ENCODE assay signal across 17 cellular contexts in genomic region chr1:47751188-47751587, GRCh38.
A peak's percentile ranks its signal among the peaks of the same experiment; 100 is the strongest.
DNase-seq lines count a peak whose midpoint lies in the region; ATAC-seq, FAIRE-seq and TF ChIP-seq lines count a peak whose summit lies in the region.
"Had no signal": no experiment of that assay in that cellular context is flagged by ENCODE, and none has a peak within 500 bp of the region (broad histone marks: within the 10 kb centered on the region; RNA-seq: fewer than 3 reads in every experiment).

No MANE protein-coding gene starts in this region.

- H3K9me3 ChIP-seq in mammary epithelial cell (replicated peaks; ENCODE audit: insufficient read depth, low read length) (no peaks in the 10 kb centered on the region), breast epithelium (no peaks in the 10 kb centered on the region), small intestine (ENCODE audit: control insufficient read depth, low read depth) (no peaks in the 10 kb centered on the region)
- H3K9me3 ChIP-seq: ovary, spleen had no signal

- BruUV-seq in mammary epithelial cell (replicated peaks; lab: Mats Ljungman, UMichigan) = no TSS peak

- no peak for DNase-seq in mammary epithelial cell
- no peak for DNase-seq in breast epithelium (ENCODE audit: low spot score in 2 of 2)
- peak; percentile 12 for DNase-seq in OCI-M1 (lab: John Stamatoyannopoulos, UW)
- DNase-seq in iPS-NIHi11 (ENCODE audit: low spot score) = peak; percentile 2
- no peak for DNase-seq in small intestine
- no peak for DNase-seq in putamen (ENCODE audit: low spot score)
- DNase-seq: activated CD4-positive, CD25-positive, alpha-beta regulatory T cell; aorta; GF-D8; kidney glomerular epithelial cell; NCI-H187; ovary; spleen; stimulated activated naive CD4-positive, alpha-beta T cell treated with Interleukin-2 at 50 U/mL for 16 hours had no signal

- TF ChIP-seq CTCF in mammary epithelial cell (conservative IDR thresholded peaks at IDR 0.05 in 1 of 2, IDR thresholded peaks at IDR 0.05 in 1 of 2; ENCODE audit: extremely low read depth in 1 of 2, insufficient read depth in 1 of 2, low read depth in 1 of 2, low read length in 2 of 2) = no peak
- no peak for TF ChIP-seq CTCF in breast epithelium (IDR thresholded peaks at IDR 0.05)

- H3K4me1 ChIP-seq in mammary epithelial cell (ENCODE audit: insufficient read depth, low read length) (peaks cover 4% of the 10 kb centered on the region), breast epithelium (peaks cover 0 to 11% of the 10 kb centered on the region in 2 donors), small intestine (ENCODE audit: control insufficient read depth in 2 of 2, insufficient read depth in 1 of 2, low read depth in 1 of 2, low read length in 1 of 2) (no peaks in the 10 kb centered on the region)
- H3K4me1 ChIP-seq: spleen had no signal

- H3K9ac ChIP-seq in mammary epithelial cell (ENCODE audit: insufficient read depth, low read length) = no peak overlapping the region

- H4K20me1 ChIP-seq in mammary epithelial cell (ENCODE audit: insufficient read depth, low read length) = no peaks in the 10 kb centered on the region

- TF ChIP-seq POLR2A in breast epithelium (IDR thresholded peaks at IDR 0.05) = no peak

- dilution Hi-C loops in mammary epithelial cell (cut with HindIII; ENCODE audit: low sequenced_read_pairs) = no loop called here

- H3K36me3 ChIP-seq in mammary epithelial cell (ENCODE audit: insufficient read depth, low read length) (no peaks in the 10 kb centered on the region), breast epithelium (no peaks in the 10 kb centered on the region), small intestine (ENCODE audit: control insufficient read depth in 2 of 2, insufficient read depth in 2 of 2, low read length in 2 of 2) (no peaks in the 10 kb centered on the region)
- H3K36me3 ChIP-seq: ovary, spleen had no signal

- H3K27me3 ChIP-seq in mammary epithelial cell (ENCODE audit: insufficient read depth, low read length) (no peaks in the 10 kb centered on the region), breast epithelium (no peaks in the 10 kb centered on the region), small intestine (ENCODE audit: control insufficient read depth in 2 of 2, insufficient read depth in 2 of 2, low read length in 2 of 2) (no peaks in the 10 kb centered on the region)
- H3K27me3 ChIP-seq: ovary had no signal

- H3K79me2 ChIP-seq in mammary epithelial cell (ENCODE audit: insufficient read depth, low read length) = no peaks in the 10 kb centered on the region

- H2AFZ ChIP-seq in mammary epithelial cell (ENCODE audit: low read depth, low read length) = peak overlapping the region; percentile 96

- no peak overlapping the region for H3K4me2 ChIP-seq in mammary epithelial cell (ENCODE audit: insufficient read depth, low read depth, low read length)

- no peak overlapping the region for H3K27ac ChIP-seq in mammary epithelial cell (ENCODE audit: insufficient read depth, low read depth, low read length)
- peak overlapping the region in 1 of 2 donors; percentile 65 for H3K27ac ChIP-seq in breast epithelium
- no peak overlapping the region for H3K27ac ChIP-seq in small intestine (ENCODE audit: low read depth in 1 of 2, low read length in 1 of 2)
- H3K27ac ChIP-seq: HL-60, ovary, spleen had no signal

- intact Hi-C loops in mammary epithelial cell (cut with micrococcal nuclease) (no loop called here), breast epithelium (cut with DNase I; ENCODE audit: low total_unique reads) (no loop called here)

- CTCF ChIA-PET in mammary epithelial cell (lab: Charles Lee; ENCODE audit: low non-redundant PET) = no interaction called here

- FAIRE-seq in small intestine (lab: Jason Lieb, UNC) = no peak

- H3K4me3 ChIP-seq in mammary epithelial cell (replicated peaks in 1 of 3; ENCODE audit: insufficient read depth in 1 of 3, low read depth in 2 of 3, low read length in 3 of 3) = no peak overlapping the region
- H3K4me3 ChIP-seq in breast epithelium = no peak overlapping the region
- no peak overlapping the region for H3K4me3 ChIP-seq in small intestine (ENCODE audit: low read depth in 1 of 2, low read length in 2 of 2)
- H3K4me3 ChIP-seq: ovary, spleen had no signal

- in situ Hi-C loops in mammary epithelial cell (cut with MboI; ENCODE audit: low sequenced_read_pairs in 2 of 2) = loop anchor here in 1 of 2 donors (25.0 kb wide), 1 partner anchor 461 kb away; the partner anchor contains the start of gene SLC5A9

- no peak for ATAC-seq in HG02938 (IDR thresholded peaks at IDR 0.05; ENCODE audit: unreplicated experiment)
- no peak for ATAC-seq in HG03108 (IDR thresholded peaks at IDR 0.05; ENCODE audit: unreplicated experiment)

- WGBS in mammary epithelial cell (ENCODE audit: low coverage, missing lambda C conversion rate) = 54% methylated on average over 4 of the region's 4 CpGs
- 76 to 78% (median 76%) methylated on average over 4 of the region's 4 CpGs for WGBS in small intestine, 3 donors

Comparison
In these comparisons a context has a peak if more than half of its experiments do, and no peak if none do; other contexts are left out.
1. DNase-seq: peak in OCI-M1 (single experiment) and iPS-NIHi11 (single experiment); none in mammary epithelial cell (single experiment), breast epithelium (0 of 2), small intestine (single experiment) and putamen (single experiment).